In the genomic region with DNA sequence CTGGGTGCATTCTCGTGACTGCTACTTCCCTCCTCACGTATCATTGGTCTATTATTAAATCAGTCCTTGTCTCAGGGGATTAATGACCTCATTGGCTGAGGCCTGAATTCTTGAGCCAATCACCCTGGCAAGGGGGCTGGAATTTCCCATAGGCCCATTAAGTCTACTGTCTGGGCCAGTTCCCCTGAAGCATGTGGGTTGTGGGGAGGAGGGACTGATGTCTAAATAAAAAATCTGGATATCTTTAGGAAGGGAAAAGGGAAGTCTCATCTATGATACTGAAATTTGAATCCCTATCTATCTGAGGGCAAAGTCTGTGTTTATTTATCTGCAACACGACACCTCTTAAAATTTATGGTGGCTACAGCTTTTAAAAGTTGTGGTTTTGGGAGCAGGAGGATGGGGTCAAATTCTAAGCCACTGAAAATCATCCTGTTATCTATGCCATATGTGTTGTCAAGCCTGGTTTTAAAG, we compare ENCODE assay signal across 10 cellular contexts.
A peak's percentile ranks its signal among the peaks of the same experiment; 100 is the strongest.
DNase-seq lines count a peak whose midpoint lies in the region; ATAC-seq and TF ChIP-seq lines count a peak whose summit lies in the region.
"Had no signal": no experiment of that assay in that cellular context is flagged by ENCODE, and none has a peak within 500 bp of the region (broad histone marks: within the 10 kb centered on the region; RNA-seq: fewer than 3 reads in every experiment).

No MANE protein-coding gene starts in this region.

- H3K27ac ChIP-seq in gastroesophageal sphincter: peak overlapping the region in 3 of 4 donors; percentile 38 to 65 (median 59)
- H3K27ac ChIP-seq: breast epithelium, KMS-11 had no signal

- DNase-seq in GM04503 (ENCODE audit: low read depth) (peak; percentile 63), NCI-H446 treated with DMSO at 0.1 percent for 48 hours (lab: John Stamatoyannopoulos, UW) (peak; percentile 6), sciatic nerve (ENCODE audit: low spot score) (no peak), middle frontal gyrus (ENCODE audit: extremely low spot score, low spot score) (no peak), activated gamma-delta T cell treated with Interleukin-2 at 50 U/mL for 16 hours (no peak)
- DNase-seq: activated CD4-positive, alpha-beta memory T cell treated with anti-CD3 and anti-CD28 coated beads, Interleukin-2, amount 10 ng/mL, durations not matched to agents 7 days and 5 days had no signal

- no peak for TF ChIP-seq POLR2A in gastroesophageal sphincter (IDR thresholded peaks at IDR 0.05)

- H3K4me1 ChIP-seq in gastroesophageal sphincter: peaks cover 2 to 20% (median 11%) of the 10 kb centered on the region in 3 donors

- 43 to 51% methylated on average over 3 of the region's 3 CpGs for WGBS in gastroesophageal sphincter (ENCODE audit: low coverage in 1 of 2), 2 donors

- no peaks in the 10 kb centered on the region for H3K36me3 ChIP-seq in gastroesophageal sphincter
- H3K36me3 ChIP-seq: breast epithelium had no signal

- no peak for TF ChIP-seq EP300 in gastroesophageal sphincter (IDR thresholded peaks at IDR 0.05)

- no peak overlapping the region for H3K4me3 ChIP-seq in gastroesophageal sphincter
- H3K4me3 ChIP-seq: breast epithelium had no signal

- H3K27me3 ChIP-seq in gastroesophageal sphincter: no peaks in the 10 kb centered on the region
- H3K27me3 ChIP-seq: breast epithelium had no signal

- no peak for TF ChIP-seq CTCF in gastroesophageal sphincter (IDR thresholded peaks at IDR 0.05)

- ATAC-seq in gastroesophageal sphincter (no peak), sciatic nerve (peak; percentile 67), HG02763 (IDR thresholded peaks at IDR 0.05; ENCODE audit: unreplicated experiment) (no peak)

- intact Hi-C loops in sciatic nerve (cut with DNase I): no loop called here

- H3K9me3 ChIP-seq in gastroesophageal sphincter: no peaks in the 10 kb centered on the region
- H3K9me3 ChIP-seq: breast epithelium had no signal

Comparison
In these comparisons a context has a peak if more than half of its experiments do, and no peak if none do; other contexts are left out.
1. DNase-seq: peak in GM04503 (single experiment) and NCI-H446 treated with DMSO at 0.1 percent for 48 hours (single experiment); none in sciatic nerve (single experiment), middle frontal gyrus (single experiment) and activated gamma-delta T cell treated with Interleukin-2 at 50 U/mL for 16 hours (single experiment).